In the genomic region with DNA sequence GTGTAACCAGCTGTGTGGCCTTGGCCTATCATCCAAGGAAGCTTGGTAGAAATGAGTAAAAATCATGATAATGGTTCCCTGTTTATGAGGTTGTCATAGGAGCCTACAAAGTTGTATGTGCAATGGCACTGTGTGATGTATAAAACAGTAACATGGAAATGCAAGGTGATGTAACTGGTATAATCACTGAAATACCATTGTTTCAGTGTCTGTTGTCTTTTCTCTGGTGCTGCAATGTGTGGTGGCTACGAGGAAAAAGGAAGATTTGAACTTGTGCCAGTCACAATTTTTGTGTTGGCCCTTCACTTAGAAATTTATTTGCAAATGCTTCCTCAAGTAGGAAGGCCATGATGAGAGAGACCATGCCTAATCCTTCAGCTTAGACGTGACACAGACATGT, we compare ENCODE assay signal across 20 cellular contexts.
A peak's percentile ranks its signal among the peaks of the same experiment; 100 is the strongest.
DNase-seq lines count a peak whose midpoint lies in the region; ATAC-seq and TF ChIP-seq lines count a peak whose summit lies in the region.
"Had no signal": no experiment of that assay in that cellular context is flagged by ENCODE, and none has a peak within 500 bp of the region (broad histone marks: within the 10 kb centered on the region; RNA-seq: fewer than 3 reads in every experiment).

No MANE protein-coding gene starts in this region.

- no peak for DNase-seq in right cardiac atrium
- no peak for DNase-seq in heart left ventricle
- DNase-seq in smooth muscle cell (lab: John Stamatoyannopoulos, UW; ENCODE audit: unreplicated experiment), result no peak
- no peak for DNase-seq in cortex of kidney (lab: John Stamatoyannopoulos, UW)
- DNase-seq in germinal center (ENCODE audit: low spot score), result no peak
- DNase-seq in NCI-H2081 treated with DMSO at 0.1 percent for 48 hours (lab: John Stamatoyannopoulos, UW), result no peak
- DNase-seq: 8988T, C1 segment of cervical spinal cord, DMS 273 treated with DMSO at 0.1 percent for 48 hours, GF-D8, HFFc6, NCI-H1105, NCI-H1694, NCI-H2107, NCI-H2227 treated with DMSO at 0.1 percent for 48 hours, NCI-H524 treated with DMSO at 0.1 percent for 48 hours, SHP77 had no signal

- H4K20me1 ChIP-seq in smooth muscle cell (ENCODE audit: low read depth), result peaks cover 95% of the 10 kb centered on the region

- H3F3A ChIP-seq in smooth muscle cell (ENCODE audit: low read depth), result peaks cover 32% of the 10 kb centered on the region

- H3K79me2 ChIP-seq in smooth muscle cell (ENCODE audit: low read depth), result peaks cover 92% of the 10 kb centered on the region

- peak overlapping the region; percentile 60 for H3K27ac Mint-ChIP-seq in dendritic cell treated with granulocyte-macrophage colony-stimulating factor and Interleukin-4, amounts not matched to agents 40 ng/mL and 50 ng/mL, for 4 days
- H3K27ac Mint-ChIP-seq: HFFc6 had no signal

- H3K36me3 ChIP-seq in heart left ventricle, result peaks cover 0 to 26% (median 0%) of the 10 kb centered on the region in 9 donors
- H3K36me3 ChIP-seq in smooth muscle cell (ENCODE audit: low read depth), result no peaks in the 10 kb centered on the region

- H3K27ac ChIP-seq in right cardiac atrium (ENCODE audit: low read length) (peak overlapping the region; percentile 17), heart left ventricle (peak overlapping the region in 1 of 12 donors; percentile 44), smooth muscle cell (ENCODE audit: low read depth) (peak overlapping the region; percentile 93)

- TF ChIP-seq POLR2A in heart left ventricle (IDR thresholded peaks at IDR 0.05), result no peak

- intact Hi-C loops in right cardiac atrium (cut with DNase I), result no loop called here
- intact Hi-C loops in heart left ventricle (cut with DNase I), result loop anchor here in 5 of 10 donors (5.0 kb wide), 4 partner anchors 72 to 103 kb away; a partner anchor contains a TSS
- intact Hi-C loops in dendritic cell treated with granulocyte-macrophage colony-stimulating factor and Interleukin-4, amounts not matched to agents 40 ng/mL and 50 ng/mL, for 4 days (cut with micrococcal nuclease), result no loop called here

- H3K4me1 Mint-ChIP-seq in dendritic cell treated with granulocyte-macrophage colony-stimulating factor and Interleukin-4, amounts not matched to agents 40 ng/mL and 50 ng/mL, for 4 days (ENCODE audit: low read depth), result peaks cover 43% of the 10 kb centered on the region

- peaks cover 64% of the 10 kb centered on the region for H3K36me3 Mint-ChIP-seq in dendritic cell treated with granulocyte-macrophage colony-stimulating factor and Interleukin-4, amounts not matched to agents 40 ng/mL and 50 ng/mL, for 4 days (ENCODE audit: low read depth)
- H3K36me3 Mint-ChIP-seq: IgD-negative memory B cell had no signal

- no peaks in the 10 kb centered on the region for H3K9me3 Mint-ChIP-seq in dendritic cell treated with granulocyte-macrophage colony-stimulating factor and Interleukin-4, amounts not matched to agents 40 ng/mL and 50 ng/mL, for 4 days
- H3K9me3 Mint-ChIP-seq: HFFc6, IgD-negative memory B cell had no signal

- H3K4me3 ChIP-seq in right cardiac atrium (ENCODE audit: low read length) (no peak overlapping the region), heart left ventricle (no peak overlapping the region), smooth muscle cell (no peak overlapping the region)

- H3K4me3 Mint-ChIP-seq in dendritic cell treated with granulocyte-macrophage colony-stimulating factor and Interleukin-4, amounts not matched to agents 40 ng/mL and 50 ng/mL, for 4 days, result no peak overlapping the region
- H3K4me3 Mint-ChIP-seq: HFFc6 had no signal

- H3K4me2 ChIP-seq in smooth muscle cell, result peak overlapping the region; percentile 34

- TF ChIP-seq CTCF in heart left ventricle (IDR thresholded peaks at IDR 0.05), result no peak
- no peak for TF ChIP-seq CTCF in smooth muscle cell (IDR thresholded peaks at IDR 0.05; ENCODE audit: borderline replicate concordance, insufficient read depth, poor library complexity, severe bottlenecking)

- no peaks in the 10 kb centered on the region for H3K4me1 ChIP-seq in right cardiac atrium (ENCODE audit: control insufficient read depth, insufficient read depth, low read length)
- H3K4me1 ChIP-seq in heart left ventricle, result peaks cover 0 to 84% (median 28%) of the 10 kb centered on the region in 12 donors
- H3K4me1 ChIP-seq in smooth muscle cell (ENCODE audit: low read depth), result peaks cover 57% of the 10 kb centered on the region

- H3K27me3 ChIP-seq in right cardiac atrium (ENCODE audit: control insufficient read depth, insufficient read depth) (no peaks in the 10 kb centered on the region), heart left ventricle (no peaks in the 10 kb centered on the region), smooth muscle cell (ENCODE audit: low read depth) (no peaks in the 10 kb centered on the region)

- H3K9me3 ChIP-seq in right cardiac atrium (ENCODE audit: control insufficient read depth, low read length) (no peaks in the 10 kb centered on the region), heart left ventricle (no peaks in the 10 kb centered on the region), smooth muscle cell (replicated peaks; ENCODE audit: low read depth) (no peaks in the 10 kb centered on the region)

- H2AFZ ChIP-seq in smooth muscle cell (ENCODE audit: low read depth), result no peak overlapping the region

- WGBS in right cardiac atrium, result 52% methylated on average over 2 of the region's 2 CpGs
- 61 to 69% (median 68%) methylated on average over 2 of the region's 2 CpGs for WGBS in heart left ventricle, 4 donors
- WGBS in smooth muscle cell (ENCODE audit: low lambda C conversion rate), result 45% methylated on average over 2 of the region's 2 CpGs

- H3K27me3 Mint-ChIP-seq in dendritic cell treated with granulocyte-macrophage colony-stimulating factor and Interleukin-4, amounts not matched to agents 40 ng/mL and 50 ng/mL, for 4 days, result no peaks in the 10 kb centered on the region
- H3K27me3 Mint-ChIP-seq: IgD-negative memory B cell had no signal

- no peak overlapping the region for H3K9ac ChIP-seq in smooth muscle cell (ENCODE audit: low read depth)

- ATAC-seq in right cardiac atrium, result no peak
- ATAC-seq in heart left ventricle, result no peak
- no peak for ATAC-seq in GM18909 (IDR thresholded peaks at IDR 0.05; ENCODE audit: poor library complexity, unreplicated experiment)
